Comparison of ENCODE assay signal across 9 cellular contexts in genomic region chrX:149525903-149526302, GRCh38. TPM values are rescaled to one million over a fixed set of nuclear protein-coding genes. Genes with fewer than 3 reads are reported as not detected.
DNase-seq lines count a peak whose midpoint lies in the region; ATAC-seq and TF ChIP-seq lines count a peak whose summit lies in the region.
"Not testable (repeated sequence)": the region's sequence is repeated elsewhere in the genome, so short reads cannot be mapped to it uniquely, and the experiment has no call there.
"Had no signal": no experiment of that assay in that cellular context is flagged by ENCODE, and none has a peak within 500 bp of the region (broad histone marks: within the 10 kb centered on the region; RNA-seq: fewer than 3 reads in every experiment).

No MANE protein-coding gene starts in this region.

- H3K27me3 Mint-ChIP-seq in activated CD4-positive, alpha-beta memory T cell treated with anti-CD3 and anti-CD28 coated beads for 36 hours, result not testable (repeated sequence)

- not testable (repeated sequence) for H3K79me2 ChIP-seq in Karpas-422 (ENCODE audit: low read length)

- not testable (repeated sequence) for H3K9me2 ChIP-seq in Karpas-422 (replicated peaks; ENCODE audit: insufficient read depth, low read length)

- not testable (repeated sequence) for H3K36me3 ChIP-seq in Karpas-422 (ENCODE audit: insufficient read depth, low read length); muscle layer of colon (ENCODE audit: insufficient read depth, low read length); upper lobe of right lung

- CTCF ChIA-PET in activated CD4-positive, alpha-beta memory T cell treated with anti-CD3 and anti-CD28 coated beads for 36 hours (lab: Charles Lee), result interaction anchor here (0.8 to 1.1 kb wide), 3 partner anchors 14 to 22 kb away, joined by 3 to 5 read pairs (median 3); no protein-coding TSS in a partner anchor

- not testable (repeated sequence) for H2AFZ ChIP-seq in Karpas-422 (ENCODE audit: low read length)

- H3K27ac ChIP-seq in Karpas-422 (ENCODE audit: low read length), result peak overlapping the region; percentile 77
- H3K27ac ChIP-seq in cingulate gyrus (ENCODE audit: low read depth, low read length), result peak overlapping the region; percentile 47
- H3K27ac ChIP-seq in muscle layer of colon (ENCODE audit: low read depth, low read length), result peak overlapping the region; percentile 2
- H3K27ac ChIP-seq in upper lobe of right lung, result peak overlapping the region; percentile 55

- not testable (repeated sequence) for H3K27me3 ChIP-seq in Karpas-422 (ENCODE audit: low read length); muscle layer of colon (ENCODE audit: control insufficient read depth in 1 of 2, insufficient read depth in 2 of 2, low read length in 2 of 2); upper lobe of right lung

- H3K9me3 Mint-ChIP-seq in activated CD4-positive, alpha-beta memory T cell treated with anti-CD3 and anti-CD28 coated beads for 36 hours, result not testable (repeated sequence)

- ATAC-seq in GM18867 (IDR thresholded peaks at IDR 0.05; ENCODE audit: unreplicated experiment) (peak; percentile 61), GM21619 (IDR thresholded peaks at IDR 0.05; ENCODE audit: unreplicated experiment) (peak; percentile 53), HG03095 (IDR thresholded peaks at IDR 0.05; ENCODE audit: unreplicated experiment) (peak; percentile 44), upper lobe of right lung (peak; percentile 25)

- POLR2A ChIA-PET in activated CD4-positive, alpha-beta memory T cell treated with anti-CD3 and anti-CD28 coated beads for 36 hours (lab: Charles Lee), result interaction anchor here (1.1 kb wide), 1 partner anchor 21 kb away, joined by 5 read pairs; the partner anchor contains the start of gene IDS

- H3K4me1 ChIP-seq in Karpas-422 (ENCODE audit: low read length), result peaks cover 31% of the 10 kb centered on the region
- H3K4me1 ChIP-seq in muscle layer of colon (ENCODE audit: insufficient read depth, low read length); upper lobe of right lung: not testable (repeated sequence)

- peak overlapping the region; percentile 58 for H3K4me2 ChIP-seq in Karpas-422 (ENCODE audit: low read depth, low read length, poor library complexity, severe bottlenecking)

- intact Hi-C loops in activated CD4-positive, alpha-beta memory T cell treated with anti-CD3 and anti-CD28 coated beads for 36 hours (cut with micrococcal nuclease); upper lobe of right lung (cut with DNase I): not testable (repeated sequence)

- not testable (repeated sequence) for H3K36me3 Mint-ChIP-seq in activated CD4-positive, alpha-beta memory T cell treated with anti-CD3 and anti-CD28 coated beads for 36 hours

- H3K4me3 ChIP-seq in Karpas-422 (ENCODE audit: low read length), result peak overlapping the region; percentile 38; the same call in 1 of the 2 replicates
- H3K4me3 ChIP-seq in muscle layer of colon (ENCODE audit: low read depth in 1 of 2, low read length in 2 of 2); upper lobe of right lung: not testable (repeated sequence)

- TF ChIP-seq CTCF in upper lobe of right lung (IDR thresholded peaks at IDR 0.05), result not testable (repeated sequence)

- not testable (repeated sequence) for H3K4me3 Mint-ChIP-seq in activated CD4-positive, alpha-beta memory T cell treated with anti-CD3 and anti-CD28 coated beads for 36 hours

- H3K27ac Mint-ChIP-seq in activated CD4-positive, alpha-beta memory T cell treated with anti-CD3 and anti-CD28 coated beads for 36 hours, result peak overlapping the region; percentile 69

- H3K9me3 ChIP-seq in Karpas-422 (ENCODE audit: low read length); muscle layer of colon (ENCODE audit: low read length); upper lobe of right lung: not testable (repeated sequence)

- H3K9ac ChIP-seq in Karpas-422 (ENCODE audit: low read length), result peak overlapping the region; percentile 50; the same call in 1 of the 2 replicates
- H3K9ac ChIP-seq in muscle layer of colon (ENCODE audit: low read length), result not testable (repeated sequence)

- peaks cover 34% of the 10 kb centered on the region for H3K4me1 Mint-ChIP-seq in activated CD4-positive, alpha-beta memory T cell treated with anti-CD3 and anti-CD28 coated beads for 36 hours (ENCODE audit: low read depth)

- not testable (repeated sequence) for H4K20me1 ChIP-seq in Karpas-422 (ENCODE audit: insufficient read depth, low read depth, low read length)

- DNase-seq in Karpas-422, result peak; percentile 51
- peak; percentile 27 for DNase-seq in activated CD4-positive, alpha-beta memory T cell treated with anti-CD3 and anti-CD28 coated beads for 36 hours
- not testable (repeated sequence) for DNase-seq in upper lobe of right lung

RNA-seq across cellular contexts. Expression of gene EOLA1, which starts 14.9 kb away (rescaled TPM):
- 11.6 and 12.5 TPM in 2 replicates for total RNA-seq in Karpas-422 (2014; rRNA removed; shearing (Covaris generic); ENCODE audit: low replicate concordance)
- total RNA-seq in activated CD4-positive, alpha-beta memory T cell treated with anti-CD3 and anti-CD28 coated beads for 36 hours, result 10 to 100 TPM; 22.1 to 24.7 TPM
- 15.8 TPM for total RNA-seq in upper lobe of right lung

RNA-seq across cellular contexts. Expression of gene IDS, which starts 20.8 kb away (rescaled TPM):
- total RNA-seq in Karpas-422 (2014; rRNA removed; shearing (Covaris generic); ENCODE audit: low replicate concordance), result 134 and 263 TPM in 2 replicates
- 10 to 100 TPM; 71.6 to 72.2 TPM for total RNA-seq in activated CD4-positive, alpha-beta memory T cell treated with anti-CD3 and anti-CD28 coated beads for 36 hours
- 113 TPM for total RNA-seq in upper lobe of right lung

RNA-seq across cellular contexts. Expression of gene HSFX3, which starts 23.8 kb away (rescaled TPM):
- not detected in 2 replicates for total RNA-seq in Karpas-422 (2014; rRNA removed; shearing (Covaris generic); ENCODE audit: low replicate concordance)
- not detected for total RNA-seq in activated CD4-positive, alpha-beta memory T cell treated with anti-CD3 and anti-CD28 coated beads for 36 hours
- total RNA-seq in upper lobe of right lung, result not detected
- total RNA-seq: M059J had no signal

Comparison
In these comparisons a context has a peak if more than half of its experiments do, and no peak if none do; other contexts are left out.
1. H3K27ac ChIP-seq: peak in every context shown above with its lines; median percentile 77 in Karpas-422; 55 in upper lobe of right lung; 47 in cingulate gyrus; 2 in muscle layer of colon.